ENCODE assay signal across 8 cellular contexts in genomic region chr15:79872358-79873017, GRCh38. TPM values are rescaled to one million over a fixed set of nuclear protein-coding genes. Genes with fewer than 3 reads are reported as not detected.
DNase-seq lines count a peak whose midpoint lies in the region; ATAC-seq, FAIRE-seq and TF ChIP-seq lines count a peak whose summit lies in the region.

No MANE protein-coding gene starts in this region.

- POLR2A ChIA-PET in activated naive CD8-positive, alpha-beta T cell treated with anti-CD3 and anti-CD28 coated beads, Interleukin-2, amount 10 ng/mL, durations not matched to agents 7 days and 5 days (lab: Charles Lee) = interaction anchor here (2.9 kb wide), 1 partner anchor 50 kb away, joined by 15 read pairs; no protein-coding TSS in a partner anchor
- POLR2A ChIA-PET in naive thymus-derived CD8-positive, alpha-beta T cell (lab: Charles Lee) = interaction anchor here (1.0 kb wide), 1 partner anchor 98 kb away, joined by 3 read pairs; no protein-coding TSS in a partner anchor

- no peaks in the 10 kb centered on the region for H3K27me3 Mint-ChIP-seq in activated naive CD8-positive, alpha-beta T cell treated with anti-CD3 and anti-CD28 coated beads, Interleukin-2, amount 10 ng/mL, durations not matched to agents 7 days and 5 days
- H3K27me3 Mint-ChIP-seq in naive thymus-derived CD8-positive, alpha-beta T cell = no peaks in the 10 kb centered on the region

- H3K27ac Mint-ChIP-seq in activated naive CD8-positive, alpha-beta T cell treated with anti-CD3 and anti-CD28 coated beads, Interleukin-2, amount 10 ng/mL, durations not matched to agents 7 days and 5 days = peak overlapping the region; percentile 38
- peak overlapping the region; percentile 19 to 92 (median 80) for H3K27ac Mint-ChIP-seq in naive thymus-derived CD8-positive, alpha-beta T cell

- TF ChIP-seq POLR2A in H54 (IDR thresholded peaks at IDR 0.05; ENCODE audit: low read depth, low read length) = no peak

- no peak overlapping the region for H3K4me3 Mint-ChIP-seq in activated naive CD8-positive, alpha-beta T cell treated with anti-CD3 and anti-CD28 coated beads, Interleukin-2, amount 10 ng/mL, durations not matched to agents 7 days and 5 days
- H3K4me3 Mint-ChIP-seq in naive thymus-derived CD8-positive, alpha-beta T cell = peak overlapping the region in 4 of 10 donors; percentile 13 to 58 (median 48)

- peaks cover 73% of the 10 kb centered on the region for H3K36me3 Mint-ChIP-seq in activated naive CD8-positive, alpha-beta T cell treated with anti-CD3 and anti-CD28 coated beads, Interleukin-2, amount 10 ng/mL, durations not matched to agents 7 days and 5 days
- H3K36me3 Mint-ChIP-seq in naive thymus-derived CD8-positive, alpha-beta T cell = peaks cover 47 to 87% (median 68%) of the 10 kb centered on the region in 3 donors

- peak; percentile 69 for DNase-seq in ELR (ENCODE audit: low read depth)
- DNase-seq in NOMO-1 (lab: John Stamatoyannopoulos, UW; ENCODE audit: unreplicated experiment in 2 of 2) = peak; percentile 46 to 86
- no peak for DNase-seq in activated naive CD8-positive, alpha-beta T cell treated with anti-CD3 and anti-CD28 coated beads, Interleukin-2, amount 10 ng/mL, durations not matched to agents 7 days and 5 days
- peak in 8 of 10 donors; percentile 3 to 68 (median 42) for DNase-seq in naive thymus-derived CD8-positive, alpha-beta T cell
- no peak for DNase-seq in H54 (ENCODE audit: insufficient read length, low spot score)
- no peak for DNase-seq in DMS153 treated with DMSO at 0.1 percent for 48 hours (lab: John Stamatoyannopoulos, UW; ENCODE audit: unreplicated experiment)
- DNase-seq in SHP77 (lab: John Stamatoyannopoulos, UW) = no peak

- ATAC-seq in activated naive CD8-positive, alpha-beta T cell treated with anti-CD3 and anti-CD28 coated beads, Interleukin-2, amount 10 ng/mL, durations not matched to agents 7 days and 5 days (ENCODE audit: low read depth) = peak; percentile 60
- peak; percentile 73 to 84 for ATAC-seq in naive thymus-derived CD8-positive, alpha-beta T cell
- ATAC-seq in HG03159 (IDR thresholded peaks at IDR 0.05; ENCODE audit: unreplicated experiment) = no peak

- no peak for FAIRE-seq in H54 (lab: Jason Lieb, UNC)

- peaks cover 12% of the 10 kb centered on the region for H3K9me3 Mint-ChIP-seq in activated naive CD8-positive, alpha-beta T cell treated with anti-CD3 and anti-CD28 coated beads, Interleukin-2, amount 10 ng/mL, durations not matched to agents 7 days and 5 days
- peaks cover 0 to 45% (median 23%) of the 10 kb centered on the region in 9 donors for H3K9me3 Mint-ChIP-seq in naive thymus-derived CD8-positive, alpha-beta T cell

- peaks cover 15% of the 10 kb centered on the region for H3K4me1 Mint-ChIP-seq in activated naive CD8-positive, alpha-beta T cell treated with anti-CD3 and anti-CD28 coated beads, Interleukin-2, amount 10 ng/mL, durations not matched to agents 7 days and 5 days
- H3K4me1 Mint-ChIP-seq in naive thymus-derived CD8-positive, alpha-beta T cell = peaks cover 11 to 27% (median 22%) of the 10 kb centered on the region in 4 donors

RNA-seq across cellular contexts. Expression of gene MTHFS, which starts 24.3 kb away (rescaled TPM):
- total RNA-seq in activated naive CD8-positive, alpha-beta T cell treated with anti-CD3 and anti-CD28 coated beads, Interleukin-2, amount 10 ng/mL, durations not matched to agents 7 days and 5 days = 10 to 100 TPM; 31.5 to 32.0 TPM
- 10 to 100 TPM; 31.0 to 33.6 TPM for total RNA-seq in naive thymus-derived CD8-positive, alpha-beta T cell
- polyA plus RNA-seq in naive thymus-derived CD8-positive, alpha-beta T cell = 100 to 1,000 TPM in 1 of 3 donors, 10 to 100 TPM in 2; 82.6 to 106 (median 85.4) TPM

Comparison
In these comparisons a context has a peak if more than half of its experiments do, and no peak if none do; other contexts are left out.
1. DNase-seq: peak in ELR (single experiment), NOMO-1 (2 of 2) and naive thymus-derived CD8-positive, alpha-beta T cell (8 of 10); none in activated naive CD8-positive, alpha-beta T cell treated with anti-CD3 and anti-CD28 coated beads, Interleukin-2, amount 10 ng/mL, durations not matched to agents 7 days and 5 days (single experiment), H54 (single experiment), DMS153 treated with DMSO at 0.1 percent for 48 hours (single experiment) and SHP77 (0 of 2).